In the genomic region with DNA sequence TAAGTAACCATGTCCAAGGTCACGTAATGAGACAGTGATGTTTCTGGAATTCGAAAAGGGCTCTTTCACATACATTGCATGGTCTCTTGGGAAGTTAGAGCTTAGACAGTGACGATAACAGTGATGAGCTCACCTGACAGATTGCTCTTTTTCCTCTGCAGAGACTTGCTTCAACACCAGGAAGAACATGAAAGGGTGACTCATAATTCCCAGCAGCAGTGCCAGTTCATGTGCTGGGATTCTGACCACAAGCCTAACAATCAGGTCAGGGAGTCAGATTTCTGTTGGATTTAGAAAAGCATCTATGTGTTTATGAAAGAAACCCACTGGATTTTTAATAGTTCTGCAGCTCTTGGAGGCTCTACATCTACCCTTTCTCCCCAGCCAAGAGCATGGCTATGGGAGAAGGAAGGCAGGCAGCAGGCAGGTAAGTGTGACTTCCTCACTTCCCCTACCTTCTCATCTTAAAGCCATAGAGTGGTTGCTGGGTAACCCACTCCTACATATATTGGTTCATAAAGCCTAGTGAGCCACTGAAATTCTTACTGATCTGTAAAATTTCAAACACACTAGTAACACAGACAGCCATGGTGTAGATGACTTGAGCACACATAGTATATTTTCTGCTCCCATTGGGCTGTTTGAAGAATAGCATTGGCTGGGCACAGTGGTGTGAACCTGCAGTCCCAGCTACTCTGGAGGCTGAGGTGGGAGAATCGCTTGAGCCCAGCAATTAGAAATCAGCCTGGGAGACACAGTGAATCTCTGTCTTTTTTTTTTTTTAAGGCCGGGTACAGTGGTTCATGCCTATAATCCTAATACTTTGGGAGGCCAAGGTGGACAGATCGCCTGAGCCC, we compare ENCODE assay signal across 8 cellular contexts. TPM values are rescaled to one million over a fixed set of nuclear protein-coding genes. Genes with fewer than 3 reads are reported as not detected.
DNase-seq lines count a peak whose midpoint lies in the region; ATAC-seq and TF ChIP-seq lines count a peak whose summit lies in the region.

No MANE protein-coding gene starts in this region.

- peak overlapping the region; percentile 56 for H3K9ac ChIP-seq in mesenchymal stem cell (ENCODE audit: low read length)

- no peak overlapping the region for H2BK5ac ChIP-seq in mesenchymal stem cell (ENCODE audit: low read depth, low read length, poor library complexity, severe bottlenecking)

- H3K36me3 ChIP-seq in mesenchymal stem cell (ENCODE audit: control insufficient read depth in 1 of 2, insufficient read depth in 2 of 2, low read depth in 1 of 2, low read length in 2 of 2) = no peaks in the 10 kb centered on the region

- peak overlapping the region; percentile 25 to 93 for H3K18ac ChIP-seq in mesenchymal stem cell (ENCODE audit: low read depth in 1 of 2, low read length in 2 of 2)

- H2AK5ac ChIP-seq in mesenchymal stem cell (ENCODE audit: low read length, severe bottlenecking) = no peak overlapping the region

- peak overlapping the region; percentile 71 for H3K27ac ChIP-seq in mesenchymal stem cell (ENCODE audit: low read length, poor library complexity, severe bottlenecking)

- H3K27me3 ChIP-seq in mesenchymal stem cell (ENCODE audit: control insufficient read depth in 1 of 2, insufficient read depth in 1 of 2, low read length in 2 of 2) = no peaks in the 10 kb centered on the region

- peak overlapping the region; percentile 82 for H4K8ac ChIP-seq in mesenchymal stem cell (ENCODE audit: low read length)

- no peaks in the 10 kb centered on the region for H3K9me3 ChIP-seq in mesenchymal stem cell (ENCODE audit: control insufficient read depth, low read length)

- H3K4ac ChIP-seq in mesenchymal stem cell (ENCODE audit: low read depth in 1 of 2, low read length in 2 of 2) = peak overlapping the region in 1 of 2 experiments; percentile 57

- peak overlapping the region; percentile 84 to 86 for H2BK12ac ChIP-seq in mesenchymal stem cell (ENCODE audit: low read length in 2 of 2)

- H3K79me1 ChIP-seq in mesenchymal stem cell (replicated peaks; ENCODE audit: low read length, poor library complexity, severe bottlenecking) = no peaks in the 10 kb centered on the region

- no peak overlapping the region for H3K4me2 ChIP-seq in mesenchymal stem cell (ENCODE audit: low read length, poor library complexity, severe bottlenecking)

- no peak for TF ChIP-seq CTCF in GM13977 (IDR thresholded peaks at IDR 0.05; ENCODE audit: extremely low read depth, insufficient read depth, missing control alignments)

- H2BK15ac ChIP-seq in mesenchymal stem cell (ENCODE audit: low read depth, poor library complexity, severe bottlenecking) = peak overlapping the region; percentile 84

- WGBS in mesenchymal stem cell = 44% methylated on average over 6 of the region's 6 CpGs

- H3K14ac ChIP-seq in mesenchymal stem cell (ENCODE audit: low read length in 2 of 2) = no peak overlapping the region

- DNase-seq in Caki2 (ENCODE audit: low read depth) = peak; percentile 98
- peak; percentile 88 for DNase-seq in astrocyte of the hippocampus (ENCODE audit: low read depth, low spot score)
- peak; percentile 100 for DNase-seq in mesenchymal stem cell
- no peak for DNase-seq in GM13977 (ENCODE audit: low spot score)
- DNase-seq in NCI-H2081 (lab: John Stamatoyannopoulos, UW) = no peak
- DNase-seq in superior temporal gyrus (ENCODE audit: extremely low spot score) = no peak

- peak overlapping the region; percentile 71 for H2BK120ac ChIP-seq in mesenchymal stem cell (ENCODE audit: low read depth, low read length)

- peak overlapping the region in 1 of 2 experiments; percentile 17 for H3K4me3 ChIP-seq in mesenchymal stem cell (ENCODE audit: insufficient read depth in 1 of 2, low read depth in 1 of 2, low read length in 2 of 2)

- in situ Hi-C loops in Caki2 (cut with HindIII; ENCODE audit: low pct_unique_long_range_greater_than_20kb, low sequenced_read_pairs) (no loop called here), GM13977 (cut with MboI; ENCODE audit: low pct_unique_long_range_greater_than_20kb, low sequenced_read_pairs, unreplicated experiment) (no loop called here)

- H4K91ac ChIP-seq in mesenchymal stem cell (ENCODE audit: low read length) = no peak overlapping the region

- H3K4me1 ChIP-seq in mesenchymal stem cell (ENCODE audit: control insufficient read depth, insufficient read depth, low read depth, low read length) = peaks cover 7% of the 10 kb centered on the region

- no peak overlapping the region for H3K23ac ChIP-seq in mesenchymal stem cell (ENCODE audit: low read length in 2 of 2)

- no peak overlapping the region for H2AFZ ChIP-seq in mesenchymal stem cell (ENCODE audit: low read depth, low read length)

- ATAC-seq in HG02884 (IDR thresholded peaks at IDR 0.05; ENCODE audit: unreplicated experiment) (peak; percentile 60), HG03280 (IDR thresholded peaks at IDR 0.05; ENCODE audit: unreplicated experiment) (no peak)

RNA-seq across cellular contexts. Expression of a gene that starts 44.4 kb away (rescaled TPM):
- 6.5 and 38.1 TPM in 2 replicates for total RNA-seq in Caki2 (2014; rRNA removed; shearing (Covaris generic); ENCODE audit: low replicate concordance)
- 80.4 TPM for polyA plus RNA-seq in mesenchymal stem cell (2013, experiment 1 of 2)
- polyA plus RNA-seq in mesenchymal stem cell (2013, experiment 2 of 2) = 82.9 TPM

Comparison
In these comparisons a context has a peak if more than half of its experiments do, and no peak if none do; other contexts are left out.
1. DNase-seq: peak in Caki2 (single experiment), astrocyte of the hippocampus (single experiment) and mesenchymal stem cell (single experiment); none in GM13977 (single experiment), NCI-H2081 (0 of 2) and superior temporal gyrus (single experiment).